Comparison of ENCODE assay signal across 22 cellular contexts in genomic region chr2:118830886-118831285, GRCh38. TPM values are rescaled to one million over a fixed set of nuclear protein-coding genes. Genes with fewer than 3 reads are reported as not detected.
"Had no signal": no experiment of that assay in that cellular context is flagged by ENCODE, and none has a peak within 500 bp of the region (broad histone marks: within the 10 kb centered on the region; RNA-seq: fewer than 3 reads in every experiment).

No MANE protein-coding gene starts in this region.

- ATAC-seq: esophagus mucosa; gastroesophageal sphincter; lower lobe of right lung; natural killer cell; stimulated activated naive B cell treated with anti-CD40 and anti-IgM and Interleukin-4, amounts not matched to agents 10 μg/mL and 1 μg/mL and 100 μg/mL, for 72 hours; stimulated activated naive CD8-positive, alpha-beta T cell treated with anti-CD3 and anti-CD28 coated beads, Interleukin-15, amount 100 ng/mL, for 72 hours had no signal

- H3K4me3 ChIP-seq: dorsolateral prefrontal cortex, gastroesophageal sphincter, left ventricle myocardium inferior, lower lobe of right lung, spleen, thoracic aorta, transverse colon had no signal

- H3K9me3 ChIP-seq: gastroesophageal sphincter, left ventricle myocardium inferior, lower lobe of right lung, spleen, thoracic aorta, transverse colon had no signal

- H3K27ac ChIP-seq: dorsolateral prefrontal cortex, gastroesophageal sphincter, left ventricle myocardium inferior, lower lobe of right lung, spleen, thoracic aorta, transverse colon had no signal

- DNase-seq: cortex of kidney; dorsolateral prefrontal cortex; effector memory CD4-positive, alpha-beta T cell; immature natural killer cell; left ventricle myocardium inferior; lower lobe of right lung; mesendoderm; natural killer cell; spleen; stimulated activated CD4-positive, alpha-beta T cell treated with anti-CD3 and anti-CD28 coated beads, Interleukin-2, amount 100 ng/mL, for 24 hours; stimulated activated CD4-positive, alpha-beta T cell treated with anti-CD3 and anti-CD28 coated beads, Interleukin-4, amount 100 ng/mL, for 4 hours; stimulated activated naive B cell treated with anti-CD40 and anti-IgM and Interleukin-4, amounts not matched to agents 10 μg/mL and 1 μg/mL and 100 μg/mL, for 72 hours; stimulated activated naive CD8-positive, alpha-beta T cell treated with anti-CD3 and anti-CD28 coated beads, Interleukin-15, amount 100 ng/mL, for 72 hours; transverse colon had no signal

- H3K36me3 ChIP-seq: gastroesophageal sphincter, left ventricle myocardium inferior, lower lobe of right lung, spleen, thoracic aorta, transverse colon had no signal

RNA-seq across cellular contexts. Expression of gene EN1, which starts 16.6 kb away (rescaled TPM):
- total RNA-seq: fibroblast of villous mesenchyme, left ventricle myocardium inferior, mononuclear cell, natural killer cell, osteocyte, pulmonary artery endothelial cell, spleen, thoracic aorta, transverse colon, ureter had no signal
- polyA plus RNA-seq: immature natural killer cell, spleen had no signal
